In genomic region chrX:102651968-102652744, GRCh38 we compare ENCODE assay signal across 8 cellular contexts. TPM values are rescaled to one million over a fixed set of nuclear protein-coding genes. Genes with fewer than 3 reads are reported as not detected.
DNase-seq lines count a peak whose midpoint lies in the region; ATAC-seq and TF ChIP-seq lines count a peak whose summit lies in the region.

No MANE protein-coding gene starts in this region.

- peak; percentile 65 for ATAC-seq in HG02763 (IDR thresholded peaks at IDR 0.05; ENCODE audit: unreplicated experiment)
- peak; percentile 56 for ATAC-seq in WTC11

- peaks cover 11% of the 10 kb centered on the region for H3K4me1 Mint-ChIP-seq in WTC11

- H3K9me3 Mint-ChIP-seq in WTC11: no peaks in the 10 kb centered on the region

- no peaks in the 10 kb centered on the region for H3K36me3 Mint-ChIP-seq in WTC11

- POLR2A ChIA-PET in WTC11 (lab: Charles Lee): no interaction called here

- peaks cover 24% of the 10 kb centered on the region for H3K27me3 Mint-ChIP-seq in WTC11 (ENCODE audit: low read depth)

- CTCF ChIA-PET in WTC11 (lab: Charles Lee): no interaction called here

- DNase-seq in Daoy (ENCODE audit: low read depth): peak; percentile 8
- peak; percentile 35 for DNase-seq in WTC11 (ENCODE audit: low spot score)
- peak; percentile 28 to 58 for DNase-seq in cerebellar nuclear complex (lab: John Stamatoyannopoulos, UW)
- DNase-seq in kidney tubule cell (ENCODE audit: low spot score): peak; percentile 28
- DNase-seq in stimulated activated CD4-positive, alpha-beta T cell treated with anti-CD3 and anti-CD28 coated beads, Interleukin-2, amount 100 ng/mL, for 24 hours: peak; percentile 35 to 41
- DNase-seq in hepatic stellate cell (ENCODE audit: low spot score): no peak
- DNase-seq in GDM1 (lab: John Stamatoyannopoulos, UW): no peak

- TF ChIP-seq CTCF in WTC11 (IDR thresholded peaks at IDR 0.05): peak; percentile 12; the same call in 1 of the 2 replicates

- H3K4me3 Mint-ChIP-seq in WTC11: peak overlapping the region; percentile 86

- H3K27ac Mint-ChIP-seq in WTC11: no peak overlapping the region

TF ChIP-seq in WTC11, 78 proteins besides CTCF, POLR2A, EP300 and RAD21:
- TF ChIP-seq NFYB (CRISPR knock-in tag; conservative IDR thresholded peaks at IDR 0.05; ENCODE audit: low read depth): no peak
- TF ChIP-seq AFF4 (CRISPR knock-in tag; IDR thresholded peaks at IDR 0.05; ENCODE audit: borderline replicate concordance): no peak
- no peak for TF ChIP-seq E2F1 (CRISPR knock-in tag; IDR thresholded peaks at IDR 0.05)
- no peak for TF ChIP-seq ZBTB21 (CRISPR knock-in tag; IDR thresholded peaks at IDR 0.05; ENCODE audit: borderline replicate concordance)
- TF ChIP-seq ZNF396 (CRISPR knock-in tag; IDR thresholded peaks at IDR 0.05; ENCODE audit: borderline replicate concordance): no peak
- no peak for TF ChIP-seq ZNF281 (CRISPR knock-in tag; IDR thresholded peaks at IDR 0.05)
- TF ChIP-seq TEAD1 (CRISPR knock-in tag; IDR thresholded peaks at IDR 0.05): no peak
- TF ChIP-seq IRF1 (CRISPR knock-in tag; IDR thresholded peaks at IDR 0.05): no peak
- no peak for TF ChIP-seq FOXP1 (CRISPR knock-in tag; IDR thresholded peaks at IDR 0.05; ENCODE audit: borderline replicate concordance)
- TF ChIP-seq GABPB1 (CRISPR knock-in tag; IDR thresholded peaks at IDR 0.05): no peak
- TF ChIP-seq ELF4 (CRISPR knock-in tag; IDR thresholded peaks at IDR 0.05; ENCODE audit: low read depth): no peak
- TF ChIP-seq SOX15 (CRISPR knock-in tag; IDR thresholded peaks at IDR 0.05): no peak
- TF ChIP-seq HMGXB4 (CRISPR knock-in tag; IDR thresholded peaks at IDR 0.05): no peak
TF ChIP-seq in WTC11: peak in this region for 0.

RNA-seq across cellular contexts. Expression of gene GPRASP1, which starts 0.9 kb away (rescaled TPM):
- total RNA-seq in Daoy (2014; rRNA removed; shearing (Covaris generic)): 0.69 and 1.5 TPM in 2 replicates
- total RNA-seq in WTC11 (2021): 2.0 to 2.6 TPM (median 2.2 TPM) in 3 replicates

RNA-seq across cellular contexts. Expression of gene ARMCX5, which starts 52.8 kb away (rescaled TPM):
- total RNA-seq in Daoy (2014; rRNA removed; shearing (Covaris generic)): 10.5 and 17.1 TPM in 2 replicates
- 13.2 to 13.6 TPM (median 13.5 TPM) in 3 replicates for total RNA-seq in WTC11 (2021)

Comparison
In these comparisons a context has a peak if more than half of its experiments do, and no peak if none do; other contexts are left out.
1. DNase-seq: peak in Daoy (single experiment), WTC11 (single experiment), cerebellar nuclear complex (2 of 2), kidney tubule cell (single experiment) and stimulated activated CD4-positive, alpha-beta T cell treated with anti-CD3 and anti-CD28 coated beads, Interleukin-2, amount 100 ng/mL, for 24 hours (2 of 2); none in hepatic stellate cell (single experiment) and GDM1 (single experiment).